ENCODE assay signal across 1 cellular context in genomic region chr2:25228848-25229674, GRCh38.
TF ChIP-seq lines count a peak whose summit lies in the region.

No MANE protein-coding gene starts in this region.

TF ChIP-seq in K562, 482 proteins besides CTCF, POLR2A, EP300 and RAD21 (continued from another document):
- TF ChIP-seq IRF9 (tag; IDR thresholded peaks at IDR 0.05) (no peak), KAT8 (IDR thresholded peaks at IDR 0.05; ENCODE audit: low read depth) (no peak), DNMT1 (IDR thresholded peaks at IDR 0.05) (no peak)
